In genomic region chr1:21781971-21782867, GRCh38 we compare ENCODE assay signal across 8 cellular contexts. TPM values are rescaled to one million over a fixed set of nuclear protein-coding genes. Genes with fewer than 3 reads are reported as not detected.
DNase-seq lines count a peak whose midpoint lies in the region; ATAC-seq and TF ChIP-seq lines count a peak whose summit lies in the region.

No MANE protein-coding gene starts in this region.

- H3K4me1 ChIP-seq in iPS DF 6.9 (ENCODE audit: control insufficient read depth, insufficient read depth, low read length): no peaks in the 10 kb centered on the region

- intact Hi-C loops in sciatic nerve (cut with DNase I): no loop called here

- WGBS in iPS DF 6.9 (ENCODE audit: insufficient coverage, insufficient read length): no CpG with 5 or more reads among the region's 52 CpGs

- in situ Hi-C loops in astrocyte of the spinal cord (cut with HindIII; ENCODE audit: low sequenced_read_pairs): no loop called here

- H3K36me3 ChIP-seq in iPS DF 6.9 (ENCODE audit: control insufficient read depth, insufficient read depth, low read length): no peaks in the 10 kb centered on the region

- peak overlapping the region; percentile 93 for H3K4me3 ChIP-seq in astrocyte of the spinal cord (ENCODE audit: low read depth, low read length)
- H3K4me3 ChIP-seq in iPS DF 6.9 (ENCODE audit: low read length): peak overlapping the region; percentile 73

- DNase-seq in GDM1 (lab: John Stamatoyannopoulos, UW): peak; percentile 19
- peak; percentile 60 for DNase-seq in LHCN-M2 (ENCODE audit: low read depth)
- DNase-seq in T-helper 1 cell: peak; percentile 7 to 66 (median 41)
- DNase-seq in astrocyte of the spinal cord (ENCODE audit: low read depth, low spot score): peak; percentile 57
- DNase-seq in iPS DF 6.9 (ENCODE audit: low read depth, low spot score): no peak
- DNase-seq in sciatic nerve (ENCODE audit: low spot score): peak; percentile 72
- no peak for DNase-seq in GOT3 (lab: John Stamatoyannopoulos, UW)

- H3K27ac ChIP-seq in iPS DF 6.9 (ENCODE audit: low read length): no peak overlapping the region

- no peaks in the 10 kb centered on the region for H3K9me3 ChIP-seq in iPS DF 6.9 (ENCODE audit: control insufficient read depth, insufficient read depth, low read length)

- peak; percentile 40 for TF ChIP-seq CTCF in astrocyte of the spinal cord (IDR thresholded peaks at IDR 0.05; ENCODE audit: low read depth, low read length)

- ATAC-seq in GM21825 (IDR thresholded peaks at IDR 0.05; ENCODE audit: unreplicated experiment) (peak; percentile 15), sciatic nerve (peak; percentile 2)

- no peaks in the 10 kb centered on the region for H3K27me3 ChIP-seq in iPS DF 6.9 (ENCODE audit: control insufficient read depth, insufficient read depth, low read length)

RNA-seq across cellular contexts. Expression of gene USP48, which starts 0.7 kb away (rescaled TPM):
- total RNA-seq in LHCN-M2 (2014; rRNA removed) (22.7 and 25.1 TPM in 2 replicates), sciatic nerve (112 TPM)
- 17.2 TPM for polyA plus RNA-seq in LHCN-M2 (2012)

RNA-seq across cellular contexts. Expression of gene LDLRAD2, which starts 29.8 kb away (rescaled TPM):
- not detected in 2 replicates for total RNA-seq in LHCN-M2 (2014; rRNA removed)
- polyA plus RNA-seq in LHCN-M2 (2012): 20.7 TPM
- total RNA-seq in sciatic nerve: 0.13 TPM

Comparison
In these comparisons a context has a peak if more than half of its experiments do, and no peak if none do; other contexts are left out.
1. DNase-seq: peak in GDM1 (single experiment), LHCN-M2 (single experiment), T-helper 1 cell (5 of 5), astrocyte of the spinal cord (single experiment) and sciatic nerve (single experiment); none in iPS DF 6.9 (single experiment) and GOT3 (single experiment).